Comparison of ENCODE assay signal across 8 cellular contexts in the genomic region with DNA sequence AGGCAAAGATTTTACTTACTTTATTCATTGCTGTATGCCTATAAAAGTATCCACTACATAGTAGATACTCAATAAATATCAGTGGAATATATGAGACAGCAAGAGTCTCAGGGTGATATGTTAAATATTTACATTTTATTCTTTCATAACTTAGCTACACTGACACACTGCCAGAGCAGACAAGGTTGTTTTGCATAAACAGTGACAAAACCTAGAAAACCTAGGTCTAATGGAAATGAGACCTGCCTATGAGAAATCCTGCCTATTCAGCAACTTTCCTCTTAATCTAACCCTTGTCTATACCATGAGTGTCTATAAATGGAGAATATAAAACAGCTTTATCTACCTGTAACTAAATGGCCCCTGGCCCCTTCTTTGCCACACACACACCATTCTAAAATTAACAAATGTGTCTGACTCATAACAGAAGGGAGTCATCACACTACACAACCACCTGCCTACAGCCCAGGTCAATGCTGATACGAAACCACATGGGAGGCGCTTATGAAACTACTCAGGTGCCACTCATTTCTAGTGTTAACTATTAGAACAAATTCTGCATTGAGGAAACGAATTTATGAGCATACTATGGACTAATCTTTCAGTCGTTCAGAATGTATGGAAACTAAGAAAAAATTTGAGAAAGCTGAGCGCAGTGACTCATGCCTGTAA.
DNase-seq lines count a peak whose midpoint lies in the region; ATAC-seq and TF ChIP-seq lines count a peak whose summit lies in the region.

No MANE protein-coding gene starts in this region.

- CTCF ChIA-PET in RWPE1 (lab: Yijun Ruan, JAX), result interaction anchor here (0.7 kb wide), 1 partner anchor 131 kb away, joined by 4 read pairs; no protein-coding TSS in a partner anchor

- no peak overlapping the region for H3K27ac ChIP-seq in RWPE1

- POLR2A ChIA-PET in RWPE1 (lab: Yijun Ruan, JAX; ENCODE audit: low non-redundant PET), result no interaction called here

- no peak for TF ChIP-seq CTCF in RWPE1 (conservative IDR thresholded peaks at IDR 0.05; ENCODE audit: low read depth)

- DNase-seq in RWPE1 (ENCODE audit: low spot score) (peak; percentile 42), T-helper 9 cell (no peak), KG1 (lab: John Stamatoyannopoulos, UW) (no peak), NCI-H2081 treated with DMSO at 0.1 percent for 48 hours (lab: John Stamatoyannopoulos, UW) (no peak), DMS79 treated with DMSO at 0.1 percent for 48 hours (lab: John Stamatoyannopoulos, UW) (no peak)
- DNase-seq in stimulated activated CD4-positive, alpha-beta T cell treated with anti-CD3 and anti-CD28 coated beads, Interleukin-2, amount 100 ng/mL, for 24 hours, result peak; percentile 28 to 37

- ATAC-seq in GM19035 (IDR thresholded peaks at IDR 0.05; ENCODE audit: unreplicated experiment) (peak; percentile 98), HG02642 (IDR thresholded peaks at IDR 0.05; ENCODE audit: poor library complexity, unreplicated experiment) (peak; percentile 98)

Comparison
In these comparisons a context has a peak if more than half of its experiments do, and no peak if none do; other contexts are left out.
1. DNase-seq: peak in RWPE1 (single experiment) and stimulated activated CD4-positive, alpha-beta T cell treated with anti-CD3 and anti-CD28 coated beads, Interleukin-2, amount 100 ng/mL, for 24 hours (2 of 2); none in T-helper 9 cell (single experiment), KG1 (single experiment), NCI-H2081 treated with DMSO at 0.1 percent for 48 hours (single experiment) and DMS79 treated with DMSO at 0.1 percent for 48 hours (single experiment).